ENCODE assay signal across 25 cellular contexts in genomic region chr4:2318476-2318875, GRCh38. TPM values are rescaled to one million over a fixed set of nuclear protein-coding genes. Genes with fewer than 3 reads are reported as not detected.
DNase-seq lines count a peak whose midpoint lies in the region; ATAC-seq and TF ChIP-seq lines count a peak whose summit lies in the region.
"Had no signal": no experiment of that assay in that cellular context is flagged by ENCODE, and none has a peak within 500 bp of the region (broad histone marks: within the 10 kb centered on the region; RNA-seq: fewer than 3 reads in every experiment).

No MANE protein-coding gene starts in this region.

- no peaks in the 10 kb centered on the region for H3K4me1 ChIP-seq in right cardiac atrium (ENCODE audit: control insufficient read depth, insufficient read depth, low read length)
- H3K4me1 ChIP-seq in colonic mucosa = no peaks in the 10 kb centered on the region
- no peaks in the 10 kb centered on the region for H3K4me1 ChIP-seq in aorta (ENCODE audit: control insufficient read depth in 1 of 2, insufficient read depth in 2 of 2, low read length in 2 of 2)
- H3K4me1 ChIP-seq: Caco-2, HAP-1 had no signal

- intact Hi-C loops in cardiac septum (cut with DNase I) (no loop called here), right cardiac atrium (cut with DNase I) (no loop called here), colonic mucosa (cut with DNase I) (no loop called here), posterior vena cava (cut with DNase I) (no loop called here), aorta (cut with DNase I) (no loop called here)

- H3K9me3 ChIP-seq in right cardiac atrium (ENCODE audit: control insufficient read depth, low read length) (no peaks in the 10 kb centered on the region), colonic mucosa (no peaks in the 10 kb centered on the region), aorta (ENCODE audit: control insufficient read depth, low read length) (no peaks in the 10 kb centered on the region)
- H3K9me3 ChIP-seq: Caco-2, HAP-1, SK-N-SH had no signal

- no peak for TF ChIP-seq CTCF in colonic mucosa (IDR thresholded peaks at IDR 0.05)

- H3K27me3 ChIP-seq in right cardiac atrium (ENCODE audit: control insufficient read depth, insufficient read depth) (no peaks in the 10 kb centered on the region), colonic mucosa (no peaks in the 10 kb centered on the region), aorta (ENCODE audit: control insufficient read depth in 1 of 2, insufficient read depth in 2 of 2, low read length in 1 of 2) (no peaks in the 10 kb centered on the region)

- H3K9ac ChIP-seq in colonic mucosa (ENCODE audit: low read depth in 2 of 2, low read length in 2 of 2) = no peak overlapping the region
- H3K9ac ChIP-seq: GM23248, SK-N-SH had no signal

- H3K36me3 ChIP-seq in colonic mucosa (no peaks in the 10 kb centered on the region), aorta (ENCODE audit: control insufficient read depth in 1 of 2, insufficient read depth in 2 of 2, low read length in 1 of 2) (no peaks in the 10 kb centered on the region)
- H3K36me3 ChIP-seq: HAP-1 had no signal

- H3K27ac ChIP-seq in right cardiac atrium (ENCODE audit: low read length) = no peak overlapping the region
- H3K27ac ChIP-seq in colonic mucosa = no peak overlapping the region
- H3K27ac ChIP-seq in aorta (ENCODE audit: low read depth in 1 of 2, low read length in 2 of 2) = no peak overlapping the region
- H3K27ac ChIP-seq: GM23248 had no signal

- 93% methylated on average over 12 of the region's 12 CpGs for WGBS in right cardiac atrium
- WGBS in aorta, 2 donors = 94 to 95% methylated on average over 12 of the region's 12 CpGs

- H3K4me3 ChIP-seq in right cardiac atrium (ENCODE audit: low read length) (no peak overlapping the region), colonic mucosa (no peak overlapping the region), aorta (ENCODE audit: low read length in 2 of 2) (no peak overlapping the region)
- H3K4me3 ChIP-seq: GM12878, GM23248, HAP-1, K562 had no signal

- DNase-seq in cardiac septum (ENCODE audit: low spot score) = peak; percentile 68
- no peak for DNase-seq in right cardiac atrium
- peak; percentile 11 for DNase-seq in colonic mucosa
- DNase-seq in posterior vena cava (ENCODE audit: low spot score) = peak; percentile 56
- DNase-seq in aorta = peak; percentile 33 to 50
- DNase-seq: C1 segment of cervical spinal cord; Caco-2; CD4-positive, alpha-beta memory T cell; GM23248; HFFc6; Kasumi-1; NCI-H1092 treated with DMSO at 0.1 percent for 48 hours; NCI-H1930; NCI-H2107; NCI-H446; NCI-H524 treated with DMSO at 0.1 percent for 48 hours; NCI-H774; PC-3; SK-N-SH had no signal

- ATAC-seq in right cardiac atrium (no peak), aorta (ENCODE audit: low FRiP score) (no peak), HG02763 (IDR thresholded peaks at IDR 0.05; ENCODE audit: unreplicated experiment) (no peak), GM19452 (IDR thresholded peaks at IDR 0.05; ENCODE audit: unreplicated experiment) (no peak), GM21423 (IDR thresholded peaks at IDR 0.05; ENCODE audit: unreplicated experiment) (no peak)
- ATAC-seq: GM12878, K562, PC-3 had no signal

RNA-seq across cellular contexts. Expression of gene MXD4, which starts 56.6 kb away (rescaled TPM):
- total RNA-seq in cardiac septum (37.9 TPM), right cardiac atrium (10 to 100 TPM; 27.2 to 35.8 (median 31.6) TPM), colonic mucosa (10 to 100 TPM; 36.7 to 43.3 TPM), posterior vena cava (10 to 100 TPM; 43.6 to 43.7 TPM), aorta (10 to 100 TPM; 45.7 to 75.4 TPM)
- polyA plus RNA-seq in right cardiac atrium (43.1 TPM), aorta (10 to 100 TPM; 36.9 to 75.1 TPM)

Comparison
In these comparisons a context has a peak if more than half of its experiments do, and no peak if none do; other contexts are left out.
1. DNase-seq: peak in cardiac septum (single experiment), colonic mucosa (single experiment), posterior vena cava (single experiment) and aorta (2 of 2); none in right cardiac atrium (0 of 3).